In genomic region chr10:71213761-71214440, GRCh38 we compare ENCODE assay signal across 8 cellular contexts. TPM values are rescaled to one million over a fixed set of nuclear protein-coding genes. Genes with fewer than 3 reads are reported as not detected.
DNase-seq lines count a peak whose midpoint lies in the region; ATAC-seq and TF ChIP-seq lines count a peak whose summit lies in the region.

No MANE protein-coding gene starts in this region.

- DNase-seq in ELF-1 (ENCODE audit: low read depth, low spot score), result peak; percentile 75
- no peak for DNase-seq in Panc1 (ENCODE audit: low read depth, low spot score)
- DNase-seq in fibroblast of the aortic adventitia (ENCODE audit: low read depth), result peak; percentile 89
- peak; percentile 72 for DNase-seq in posterior vena cava (ENCODE audit: low spot score)
- no peak for DNase-seq in activated naive CD4-positive, alpha-beta T cell treated with anti-CD3 and anti-CD28 coated beads, Interleukin-2, amount 10 ng/mL, durations not matched to agents 7 days and 5 days

- H3K36me3 Mint-ChIP-seq in activated naive CD4-positive, alpha-beta T cell treated with anti-CD3 and anti-CD28 coated beads, Interleukin-2, amount 10 ng/mL, durations not matched to agents 7 days and 5 days, result no peaks in the 10 kb centered on the region

- POLR2A ChIA-PET in Panc1 (lab: Charles Lee), result no interaction called here

- peaks cover 4% of the 10 kb centered on the region; the same call in 1 of the 2 replicates for H3K36me3 ChIP-seq in Panc1 (ENCODE audit: control insufficient read depth, insufficient read depth, low read length)

- TF ChIP-seq CTCF in Panc1 (IDR thresholded peaks at IDR 0.05) (no peak), fibroblast of the aortic adventitia (IDR thresholded peaks at IDR 0.05; ENCODE audit: insufficient read depth, low read length) (no peak)

- H3K4me3 Mint-ChIP-seq in activated naive CD4-positive, alpha-beta T cell treated with anti-CD3 and anti-CD28 coated beads, Interleukin-2, amount 10 ng/mL, durations not matched to agents 7 days and 5 days, result no peak overlapping the region

- no peak overlapping the region for H3K27ac Mint-ChIP-seq in activated naive CD4-positive, alpha-beta T cell treated with anti-CD3 and anti-CD28 coated beads, Interleukin-2, amount 10 ng/mL, durations not matched to agents 7 days and 5 days

- ATAC-seq in Panc1 (no peak), HG03432 (IDR thresholded peaks at IDR 0.05; ENCODE audit: unreplicated experiment) (no peak), HG02981 (IDR thresholded peaks at IDR 0.05; ENCODE audit: unreplicated experiment) (no peak), GM21717 (IDR thresholded peaks at IDR 0.05; ENCODE audit: unreplicated experiment) (no peak)

- H3K4me3 ChIP-seq in Panc1 (ENCODE audit: low read depth in 2 of 2, low read length in 2 of 2) (peak overlapping the region; percentile 19 to 51), fibroblast of the aortic adventitia (ENCODE audit: low read depth, low read length) (peak overlapping the region; percentile 88)

- peaks cover 41% of the 10 kb centered on the region for H3K27me3 ChIP-seq in Panc1 (ENCODE audit: control insufficient read depth, insufficient read depth, low read length)

- in situ Hi-C loops in Panc1 (cut with HindIII; ENCODE audit: low pct_unique_long_range_greater_than_20kb, low sequenced_read_pairs), result no loop called here

- intact Hi-C loops in Panc1 (cut with micrococcal nuclease; ENCODE audit: unreplicated experiment) (no loop called here), posterior vena cava (cut with DNase I) (no loop called here)

- peaks cover 15% of the 10 kb centered on the region for H3K4me1 Mint-ChIP-seq in activated naive CD4-positive, alpha-beta T cell treated with anti-CD3 and anti-CD28 coated beads, Interleukin-2, amount 10 ng/mL, durations not matched to agents 7 days and 5 days

- no peaks in the 10 kb centered on the region for H3K9me3 Mint-ChIP-seq in activated naive CD4-positive, alpha-beta T cell treated with anti-CD3 and anti-CD28 coated beads, Interleukin-2, amount 10 ng/mL, durations not matched to agents 7 days and 5 days

- CTCF ChIA-PET in Panc1 (lab: Charles Lee), result interaction anchor here (0.7 to 1.1 kb wide), 2 partner anchors 309 to 311 kb away, joined by 3 read pairs; no protein-coding TSS in a partner anchor
- CTCF ChIA-PET in activated naive CD4-positive, alpha-beta T cell treated with anti-CD3 and anti-CD28 coated beads, Interleukin-2, amount 10 ng/mL, durations not matched to agents 7 days and 5 days (lab: Charles Lee), result interaction anchor here (1.2 kb wide), 1 partner anchor 288 kb away, joined by 4 read pairs; no protein-coding TSS in a partner anchor

- peaks cover 19% of the 10 kb centered on the region for H3K4me1 ChIP-seq in Panc1 (ENCODE audit: control insufficient read depth, insufficient read depth, low read length)

- no TSS peak for BruUV-seq in Panc1 (replicated peaks; lab: Mats Ljungman, UMichigan)

- peaks cover 100% of the 10 kb centered on the region for H3K27me3 Mint-ChIP-seq in activated naive CD4-positive, alpha-beta T cell treated with anti-CD3 and anti-CD28 coated beads, Interleukin-2, amount 10 ng/mL, durations not matched to agents 7 days and 5 days

- H3K27ac ChIP-seq in Panc1 (ENCODE audit: low read length), result no peak overlapping the region

- no peaks in the 10 kb centered on the region for H3K9me3 ChIP-seq in Panc1 (ENCODE audit: control insufficient read depth, insufficient read depth, low read depth, low read length)

RNA-seq across cellular contexts. Expression of gene UNC5B, which starts 1.5 kb away (rescaled TPM):
- total RNA-seq in Panc1 (2021; ENCODE audit: unreplicated experiment) (1.1 TPM), fibroblast of the aortic adventitia (ENCODE audit: low replicate concordance) (20.6 and 35.7 TPM in 2 replicates), posterior vena cava (1 to 10 TPM; 7.1 to 8.4 TPM)
- polyA plus RNA-seq in Panc1 (2012; ENCODE audit: insufficient read length), result 0.68 TPM

Comparison
In these comparisons a context has a peak if more than half of its experiments do, and no peak if none do; other contexts are left out.
1. DNase-seq: peak in ELF-1 (single experiment), fibroblast of the aortic adventitia (single experiment) and posterior vena cava (single experiment); none in Panc1 (single experiment) and activated naive CD4-positive, alpha-beta T cell treated with anti-CD3 and anti-CD28 coated beads, Interleukin-2, amount 10 ng/mL, durations not matched to agents 7 days and 5 days (single experiment).